In the genomic region with DNA sequence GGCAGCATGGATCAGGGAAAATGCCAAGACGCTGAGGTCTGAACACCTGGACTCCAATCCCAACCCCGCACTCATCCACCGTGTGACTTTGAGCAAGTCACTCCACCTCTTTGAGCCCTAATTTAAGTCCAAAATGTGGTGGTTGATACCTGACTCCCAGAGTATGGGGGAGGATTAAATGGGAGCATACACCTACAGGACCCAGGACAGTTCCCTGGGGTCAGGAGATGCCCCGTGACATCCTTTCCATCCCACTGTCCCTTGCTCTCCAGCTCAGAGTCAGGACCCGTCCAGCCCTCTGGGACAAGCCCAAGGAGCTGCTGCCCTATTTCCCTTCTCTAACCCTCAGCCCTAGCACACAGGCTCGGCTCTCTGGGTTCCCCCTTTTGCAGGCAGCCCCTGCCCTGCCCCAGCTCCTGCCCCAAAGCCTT, we compare ENCODE assay signal across 14 cellular contexts.
DNase-seq lines count a peak whose midpoint lies in the region; ATAC-seq and TF ChIP-seq lines count a peak whose summit lies in the region.
"Had no signal": no experiment of that assay in that cellular context is flagged by ENCODE, and none has a peak within 500 bp of the region (broad histone marks: within the 10 kb centered on the region; RNA-seq: fewer than 3 reads in every experiment).

No MANE protein-coding gene starts in this region.

- no peak for TF ChIP-seq POLR2A in vagina (IDR thresholded peaks at IDR 0.05)

- H3K36me3 ChIP-seq in vagina: no peaks in the 10 kb centered on the region

- H3K27me3 Mint-ChIP-seq in activated naive CD8-positive, alpha-beta T cell treated with anti-CD3 and anti-CD28 coated beads, Interleukin-2, amount 50 U/mL, for 24 hours: peaks cover 2% of the 10 kb centered on the region
- peaks cover 6% of the 10 kb centered on the region for H3K27me3 Mint-ChIP-seq in activated naive CD8-positive, alpha-beta T cell treated with anti-CD3 and anti-CD28 coated beads for 36 hours

- no peaks in the 10 kb centered on the region for H3K27me3 ChIP-seq in vagina

- TF ChIP-seq RAD21 in Ishikawa (IDR thresholded peaks at IDR 0.05; ENCODE audit: low read depth): no peak

- no peak overlapping the region for H3K4me3 Mint-ChIP-seq in activated naive CD8-positive, alpha-beta T cell treated with anti-CD3 and anti-CD28 coated beads, Interleukin-2, amount 50 U/mL, for 24 hours
- H3K4me3 Mint-ChIP-seq in activated naive CD8-positive, alpha-beta T cell treated with anti-CD3 and anti-CD28 coated beads for 36 hours: no peak overlapping the region
- H3K4me3 Mint-ChIP-seq: CD8-positive, alpha-beta T cell had no signal

- no peak overlapping the region for H3K27ac ChIP-seq in vagina
- H3K27ac ChIP-seq: A549 had no signal

- H3K9me3 ChIP-seq in vagina: no peaks in the 10 kb centered on the region
- H3K9me3 ChIP-seq: A549 had no signal

- no peaks in the 10 kb centered on the region for H3K4me1 ChIP-seq in vagina
- H3K4me1 ChIP-seq: A549 had no signal

- intact Hi-C loops in vagina (cut with DNase I): no loop called here

- no peak overlapping the region for H3K27ac Mint-ChIP-seq in activated naive CD8-positive, alpha-beta T cell treated with anti-CD3 and anti-CD28 coated beads, Interleukin-2, amount 50 U/mL, for 24 hours
- no peak overlapping the region for H3K27ac Mint-ChIP-seq in activated naive CD8-positive, alpha-beta T cell treated with anti-CD3 and anti-CD28 coated beads for 36 hours
- H3K27ac Mint-ChIP-seq: CD8-positive, alpha-beta T cell had no signal

- no peaks in the 10 kb centered on the region for H3K9me3 Mint-ChIP-seq in activated naive CD8-positive, alpha-beta T cell treated with anti-CD3 and anti-CD28 coated beads, Interleukin-2, amount 50 U/mL, for 24 hours
- no peaks in the 10 kb centered on the region for H3K9me3 Mint-ChIP-seq in activated naive CD8-positive, alpha-beta T cell treated with anti-CD3 and anti-CD28 coated beads for 36 hours
- H3K9me3 Mint-ChIP-seq: CD8-positive, alpha-beta T cell had no signal

- H3K4me3 ChIP-seq in vagina: no peak overlapping the region
- H3K4me3 ChIP-seq: A549 had no signal

- no peak for TF ChIP-seq EP300 in Ishikawa (IDR thresholded peaks at IDR 0.05; ENCODE audit: borderline replicate concordance)

- DNase-seq in activated naive CD8-positive, alpha-beta T cell treated with anti-CD3 and anti-CD28 coated beads, Interleukin-2, amount 50 U/mL, for 24 hours: no peak
- DNase-seq in activated naive CD8-positive, alpha-beta T cell treated with anti-CD3 and anti-CD28 coated beads for 36 hours: no peak
- DNase-seq in left lobe of liver (ENCODE audit: low spot score) (peak; percentile 24), vagina (ENCODE audit: extremely low spot score in 2 of 2) (peak; percentile 67 to 79), SIG-M5 treated with dmso at 0.1 percent for 504 hours (lab: John Stamatoyannopoulos, UW; ENCODE audit: unreplicated experiment) (no peak)
- DNase-seq: Calu3; H7; NCI-H1694 treated with DMSO at 0.1 percent for 48 hours; NK-92 treated with Interleukin-12 subunit alpha and Interleukin-12 subunit beta, amount 100 ng/mL, for 24 hours; SHP77 had no signal

- TF ChIP-seq CTCF in vagina (IDR thresholded peaks at IDR 0.05): no peak

- no peaks in the 10 kb centered on the region for H3K36me3 Mint-ChIP-seq in activated naive CD8-positive, alpha-beta T cell treated with anti-CD3 and anti-CD28 coated beads, Interleukin-2, amount 50 U/mL, for 24 hours (ENCODE audit: low read depth)
- no peaks in the 10 kb centered on the region for H3K36me3 Mint-ChIP-seq in activated naive CD8-positive, alpha-beta T cell treated with anti-CD3 and anti-CD28 coated beads for 36 hours
- H3K36me3 Mint-ChIP-seq: CD8-positive, alpha-beta T cell had no signal

- ATAC-seq in activated naive CD8-positive, alpha-beta T cell treated with anti-CD3 and anti-CD28 coated beads, Interleukin-2, amount 50 U/mL, for 24 hours: peak; percentile 10
- no peak for ATAC-seq in left lobe of liver
- ATAC-seq in HG02885 (IDR thresholded peaks at IDR 0.05; ENCODE audit: poor library complexity, unreplicated experiment): no peak
- ATAC-seq: A549; CD8-positive, alpha-beta T cell had no signal

- H3K4me1 Mint-ChIP-seq in activated naive CD8-positive, alpha-beta T cell treated with anti-CD3 and anti-CD28 coated beads, Interleukin-2, amount 50 U/mL, for 24 hours: no peaks in the 10 kb centered on the region
- H3K4me1 Mint-ChIP-seq in activated naive CD8-positive, alpha-beta T cell treated with anti-CD3 and anti-CD28 coated beads for 36 hours: no peaks in the 10 kb centered on the region

TF ChIP-seq in Ishikawa, 13 proteins besides CTCF, POLR2A, EP300 and RAD21:
- TF ChIP-seq, protein P1, sequence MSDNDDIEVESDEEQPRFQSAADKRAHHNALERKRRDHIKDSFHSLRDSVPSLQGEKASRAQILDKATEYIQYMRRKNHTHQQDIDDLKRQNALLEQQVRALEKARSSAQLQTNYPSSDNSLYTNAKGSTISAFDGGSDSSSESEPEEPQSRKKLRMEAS (IDR thresholded peaks at IDR 0.05): no peak
- TF ChIP-seq CEBPB (IDR thresholded peaks at IDR 0.05): no peak
- no peak for TF ChIP-seq TCF12 (IDR thresholded peaks at IDR 0.05; ENCODE audit: low read depth)
- TF ChIP-seq CREB1 (IDR thresholded peaks at IDR 0.05; ENCODE audit: low read depth): no peak
- TF ChIP-seq, protein P2, sequence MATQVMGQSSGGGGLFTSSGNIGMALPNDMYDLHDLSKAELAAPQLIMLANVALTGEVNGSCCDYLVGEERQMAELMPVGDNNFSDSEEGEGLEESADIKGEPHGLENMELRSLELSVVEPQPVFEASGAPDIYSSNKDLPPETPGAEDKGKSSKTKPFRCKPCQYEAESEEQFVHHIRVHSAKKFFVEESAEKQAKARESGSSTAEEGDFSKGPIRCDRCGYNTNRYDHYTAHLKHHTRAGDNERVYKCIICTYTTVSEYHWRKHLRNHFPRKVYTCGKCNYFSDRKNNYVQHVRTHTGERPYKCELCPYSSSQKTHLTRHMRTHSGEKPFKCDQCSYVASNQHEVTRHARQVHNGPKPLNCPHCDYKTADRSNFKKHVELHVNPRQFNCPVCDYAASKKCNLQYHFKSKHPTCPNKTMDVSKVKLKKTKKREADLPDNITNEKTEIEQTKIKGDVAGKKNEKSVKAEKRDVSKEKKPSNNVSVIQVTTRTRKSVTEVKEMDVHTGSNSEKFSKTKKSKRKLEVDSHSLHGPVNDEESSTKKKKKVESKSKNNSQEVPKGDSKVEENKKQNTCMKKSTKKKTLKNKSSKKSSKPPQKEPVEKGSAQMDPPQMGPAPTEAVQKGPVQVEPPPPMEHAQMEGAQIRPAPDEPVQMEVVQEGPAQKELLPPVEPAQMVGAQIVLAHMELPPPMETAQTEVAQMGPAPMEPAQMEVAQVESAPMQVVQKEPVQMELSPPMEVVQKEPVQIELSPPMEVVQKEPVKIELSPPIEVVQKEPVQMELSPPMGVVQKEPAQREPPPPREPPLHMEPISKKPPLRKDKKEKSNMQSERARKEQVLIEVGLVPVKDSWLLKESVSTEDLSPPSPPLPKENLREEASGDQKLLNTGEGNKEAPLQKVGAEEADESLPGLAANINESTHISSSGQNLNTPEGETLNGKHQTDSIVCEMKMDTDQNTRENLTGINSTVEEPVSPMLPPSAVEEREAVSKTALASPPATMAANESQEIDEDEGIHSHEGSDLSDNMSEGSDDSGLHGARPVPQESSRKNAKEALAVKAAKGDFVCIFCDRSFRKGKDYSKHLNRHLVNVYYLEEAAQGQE (IDR thresholded peaks at IDR 0.05; ENCODE audit: low read depth): peak; percentile 61

Comparison
In these comparisons a context has a peak if more than half of its experiments do, and no peak if none do; other contexts are left out.
1. DNase-seq: peak in left lobe of liver (single experiment) and vagina (2 of 2); none in activated naive CD8-positive, alpha-beta T cell treated with anti-CD3 and anti-CD28 coated beads, Interleukin-2, amount 50 U/mL, for 24 hours (single experiment), activated naive CD8-positive, alpha-beta T cell treated with anti-CD3 and anti-CD28 coated beads for 36 hours (single experiment) and SIG-M5 treated with dmso at 0.1 percent for 504 hours (single experiment).